ENCODE assay signal across 1 cellular context in the genomic region with DNA sequence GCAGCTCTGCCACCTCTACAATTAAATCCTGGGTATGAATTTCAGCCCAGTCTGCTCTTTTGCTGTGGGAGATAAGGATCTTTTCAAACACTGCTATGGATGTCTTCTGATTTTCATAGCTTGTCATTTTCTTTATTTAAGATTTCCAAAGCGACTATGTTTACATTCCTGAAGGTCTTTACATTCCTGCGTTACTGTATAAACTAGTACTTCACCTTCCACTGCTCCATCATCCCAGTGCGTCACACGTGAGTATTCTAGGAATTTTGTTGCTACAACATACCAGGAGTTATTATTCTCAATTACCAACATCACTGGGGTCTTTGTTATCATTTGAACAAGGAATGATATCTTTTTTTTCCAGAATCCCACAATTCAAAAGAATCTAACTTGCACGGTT.
TF ChIP-seq lines count a peak whose summit lies in the region.

No MANE protein-coding gene starts in this region.

TF ChIP-seq in HepG2, 621 proteins besides CTCF, POLR2A, EP300 and RAD21:
- no peak for TF ChIP-seq NCOA2 (CRISPR knock-in tag; IDR thresholded peaks at IDR 0.05)
- peak; percentile 32; the same call in 1 of the 2 replicates for TF ChIP-seq BHLHE40 (IDR thresholded peaks at IDR 0.05; ENCODE audit: low read length)
